In genomic region chr5:140093866-140094265, GRCh38 we compare ENCODE assay signal across 11 cellular contexts. TPM values are rescaled to one million over a fixed set of nuclear protein-coding genes. Genes with fewer than 3 reads are reported as not detected.
"Had no signal": no experiment of that assay in that cellular context is flagged by ENCODE, and none has a peak within 500 bp of the region (broad histone marks: within the 10 kb centered on the region; RNA-seq: fewer than 3 reads in every experiment).

No MANE protein-coding gene starts in this region.

- H2AFZ ChIP-seq: GM23248, GM23338 had no signal

- FAIRE-seq: H1, H54 had no signal

- H3K36me3 ChIP-seq: HAP-1 had no signal

- H3K9me3 ChIP-seq: HAP-1 had no signal

- H3K27ac ChIP-seq: GM23248 had no signal

- H3K9ac ChIP-seq: GM23248 had no signal

- H3K4me1 Mint-ChIP-seq: GM23338, H9 had no signal

- ATAC-seq: GM23338, HCT116 had no signal

- H3K9me3 Mint-ChIP-seq: GM23338, H9 had no signal

- H3K4me3 Mint-ChIP-seq: GM23338, H9, HFFc6 had no signal

- H3K4me2 ChIP-seq: GM23338 had no signal

- DNase-seq: GM23248, GOT3, H7, H9, HCEC 1CT, HFFc6 had no signal

- H3K27ac Mint-ChIP-seq: GM23338, H9, HFFc6 had no signal

- H3K4me3 ChIP-seq: GM23248, GM23338, HAP-1 had no signal

RNA-seq across cellular contexts. Expression of gene NRG2, which starts 50.8 kb away (rescaled TPM):
- total RNA-seq: GM23248, H9 had no signal
